22 cellular contexts compared by ENCODE assay signal in genomic region chr2:61962095-61962984, GRCh38. TPM values are rescaled to one million over a fixed set of nuclear protein-coding genes. Genes with fewer than 3 reads are reported as not detected.
DNase-seq lines count a peak whose midpoint lies in the region; ATAC-seq and TF ChIP-seq lines count a peak whose summit lies in the region.
"Had no signal": no experiment of that assay in that cellular context is flagged by ENCODE, and none has a peak within 500 bp of the region (broad histone marks: within the 10 kb centered on the region; RNA-seq: fewer than 3 reads in every experiment).

No MANE protein-coding gene starts in this region.

- H3K36me3 Mint-ChIP-seq in type B pancreatic cell, result peaks cover 8% of the 10 kb centered on the region

- H3K4me1 ChIP-seq in left ventricle myocardium inferior (peaks cover 20% of the 10 kb centered on the region), mucosa of descending colon (ENCODE audit: low read depth) (peaks cover 4% of the 10 kb centered on the region)

- H3K9me3 Mint-ChIP-seq in type B pancreatic cell, result peaks cover 8% of the 10 kb centered on the region
- H3K9me3 Mint-ChIP-seq: activated T-helper 2 cell treated with anti-CD3 and anti-CD28 coated beads, Interferon-gamma antibody, Interleukin-2, Interleukin-4, amounts not matched to agents 10 μg/mL and 5 μg/mL and 100 μg/mL, durations not matched to agents 14 hours and 24 hours and 36 hours; HFFc6 had no signal

- H3K27me3 Mint-ChIP-seq in type B pancreatic cell, result no peaks in the 10 kb centered on the region
- H3K27me3 Mint-ChIP-seq: brain had no signal

- intact Hi-C loops in left ventricle myocardium inferior (cut with micrococcal nuclease), result no loop called here
- intact Hi-C loops in Right ventricle myocardium inferior (cut with DNase I), result no loop called here
- intact Hi-C loops in mucosa of descending colon (cut with DNase I, micrococcal nuclease), result no loop called here

- peak overlapping the region; percentile 36 for H3K27ac Mint-ChIP-seq in type B pancreatic cell
- H3K27ac Mint-ChIP-seq: activated T-helper 2 cell treated with anti-CD3 and anti-CD28 coated beads, Interferon-gamma antibody, Interleukin-2, Interleukin-4, amounts not matched to agents 10 μg/mL and 5 μg/mL and 100 μg/mL, durations not matched to agents 14 hours and 24 hours and 36 hours; HFFc6 had no signal

- H3K4me3 ChIP-seq in left ventricle myocardium inferior (no peak overlapping the region), choroid plexus epithelial cell (ENCODE audit: low read depth, low read length) (no peak overlapping the region), mucosa of descending colon (no peak overlapping the region)
- H3K4me3 ChIP-seq: gastroesophageal sphincter, left lung had no signal

- no peaks in the 10 kb centered on the region for H3K36me3 ChIP-seq in left ventricle myocardium inferior
- no peaks in the 10 kb centered on the region for H3K36me3 ChIP-seq in mucosa of descending colon (ENCODE audit: low read depth)
- H3K36me3 ChIP-seq: gastroesophageal sphincter, left lung had no signal

- H3K27me3 ChIP-seq in left ventricle myocardium inferior (ENCODE audit: low read depth), result no peaks in the 10 kb centered on the region
- H3K27me3 ChIP-seq: gastroesophageal sphincter, left lung had no signal

- H3K4me1 Mint-ChIP-seq in type B pancreatic cell (ENCODE audit: unreplicated experiment), result peaks cover 5% of the 10 kb centered on the region

- no peak for ATAC-seq in Right ventricle myocardium inferior
- ATAC-seq in mucosa of descending colon, result peak; percentile 88
- ATAC-seq in GM18498 (IDR thresholded peaks at IDR 0.05; ENCODE audit: unreplicated experiment), result no peak
- ATAC-seq: gastroesophageal sphincter, left lung had no signal

- H3K27ac ChIP-seq in left ventricle myocardium inferior (replicated peaks), result peak overlapping the region; percentile 13
- H3K27ac ChIP-seq: HL-60, left lung had no signal

- H3K4me3 Mint-ChIP-seq in type B pancreatic cell, result no peak overlapping the region
- H3K4me3 Mint-ChIP-seq: brain, HFFc6 had no signal

- H3K9me3 ChIP-seq in left ventricle myocardium inferior (replicated peaks), result peaks cover 14% of the 10 kb centered on the region
- no peaks in the 10 kb centered on the region for H3K9me3 ChIP-seq in mucosa of descending colon
- H3K9me3 ChIP-seq: gastroesophageal sphincter, left lung had no signal

- TF ChIP-seq CTCF in left ventricle myocardium inferior (IDR thresholded peaks at IDR 0.05; ENCODE audit: borderline replicate concordance), result no peak
- no peak for TF ChIP-seq CTCF in choroid plexus epithelial cell (conservative IDR thresholded peaks at IDR 0.05; ENCODE audit: low read depth, low read length)
- TF ChIP-seq CTCF in mucosa of descending colon (IDR thresholded peaks at IDR 0.05), result no peak
- TF ChIP-seq CTCF in type B pancreatic cell (conservative IDR thresholded peaks at IDR 0.05), result no peak

- DNase-seq in left ventricle myocardium inferior, result no peak
- no peak for DNase-seq in Right ventricle myocardium inferior (ENCODE audit: missing footprints)
- DNase-seq in choroid plexus epithelial cell (ENCODE audit: low read depth), result peak; percentile 26
- peak in 1 of 3 donors; percentile 58 for DNase-seq in mucosa of descending colon
- DNase-seq in type B pancreatic cell (ENCODE audit: extremely low spot score, unreplicated experiment), result no peak
- DNase-seq in HuH-7 (ENCODE audit: low spot score), result no peak
- no peak for DNase-seq in effector CD8-positive, alpha-beta T cell (lab: John Stamatoyannopoulos, UW)
- DNase-seq: activated CD4-positive, alpha-beta T cell treated with anti-CD3 and anti-CD28 coated beads, Interleukin-2, amount 50 U/mL, for 1 hour; activated CD8-positive, alpha-beta memory T cell treated with anti-CD3 and anti-CD28 coated beads, Interleukin-2, amount 50 U/mL, for 4 hours; COR-L47; erythroblast; HFFc6; left lung; NCI-H1694; NCI-H2171 treated with DMSO at 0.1 percent for 48 hours; nucleus accumbens; SHP77 had no signal

RNA-seq across cellular contexts. Expression of gene COMMD1, which starts 56.9 kb away (rescaled TPM):
- 63.7 TPM for total RNA-seq in left ventricle myocardium inferior
- total RNA-seq in Right ventricle myocardium inferior, result 59.5 TPM
- total RNA-seq in mucosa of descending colon, result 10 to 100 TPM; 21.5 to 33.5 (median 24.8) TPM
- total RNA-seq in type B pancreatic cell (ENCODE audit: low replicate concordance), result 43.6 and 46.8 TPM in 2 replicates
